33 cellular contexts compared by ENCODE assay signal in the genomic region with DNA sequence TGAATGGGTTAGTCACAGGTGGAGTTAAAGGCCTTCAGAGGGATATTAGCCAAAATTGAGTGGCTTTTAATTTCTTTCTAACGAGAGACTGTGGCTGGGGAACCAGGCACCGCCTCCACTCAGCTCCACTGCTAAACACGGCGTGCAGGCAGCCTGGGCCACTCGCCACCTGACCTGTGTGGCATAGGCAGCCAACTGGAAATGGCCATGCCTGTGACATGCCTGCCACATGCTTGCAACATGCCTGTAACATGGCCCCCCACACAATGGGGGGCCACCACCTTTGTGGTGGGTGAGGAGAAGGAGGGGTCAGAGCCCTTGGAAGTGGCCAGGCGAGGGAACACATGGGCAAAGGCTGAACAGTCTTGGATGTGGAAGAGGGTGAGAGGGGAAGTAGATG.
"Had no signal": no experiment of that assay in that cellular context is flagged by ENCODE, and none has a peak within 500 bp of the region (broad histone marks: within the 10 kb centered on the region; RNA-seq: fewer than 3 reads in every experiment).

No MANE protein-coding gene starts in this region.

- H3K36me3 Mint-ChIP-seq: activated CD8-positive, alpha-beta memory T cell treated with anti-CD3 and anti-CD28 coated beads, Interleukin-2, amount 10 ng/mL, durations not matched to agents 7 days and 5 days; activated naive CD4-positive, alpha-beta T cell treated with anti-CD3 and anti-CD28 coated beads, Interleukin-2, amount 10 ng/mL, durations not matched to agents 7 days and 5 days; activated naive CD8-positive, alpha-beta T cell; brain had no signal

- H3K9me3 Mint-ChIP-seq: activated B cell treated with CpG ODN at 0.5 μM for 24 hours; activated CD4-positive, alpha-beta memory T cell treated with anti-CD3 and anti-CD28 coated beads, Interleukin-2, amount 10 ng/mL, durations not matched to agents 7 days and 5 days; activated naive CD4-positive, alpha-beta T cell treated with anti-CD3 and anti-CD28 coated beads, Interleukin-2, amount 10 ng/mL, durations not matched to agents 7 days and 5 days; activated naive CD8-positive, alpha-beta T cell treated with anti-CD3 and anti-CD28 coated beads, Interleukin-2, amount 50 U/mL, for 24 hours had no signal

- H3K9me3 ChIP-seq: MG63, Peyer's patch, SJSA1 had no signal

- H3K4me1 Mint-ChIP-seq: activated B cell treated with CpG ODN at 0.5 μM for 24 hours; activated CD4-positive, alpha-beta memory T cell treated with anti-CD3 and anti-CD28 coated beads, Interleukin-2, amount 10 ng/mL, durations not matched to agents 7 days and 5 days; activated CD8-positive, alpha-beta memory T cell treated with anti-CD3 and anti-CD28 coated beads, Interleukin-2, amount 10 ng/mL, durations not matched to agents 7 days and 5 days; activated naive CD4-positive, alpha-beta T cell treated with anti-CD3 and anti-CD28 coated beads, Interleukin-2, amount 10 ng/mL, durations not matched to agents 7 days and 5 days; activated naive CD8-positive, alpha-beta T cell treated with anti-CD3 and anti-CD28 coated beads, Interleukin-2, amount 50 U/mL, for 24 hours had no signal

- H3K4me3 Mint-ChIP-seq: activated B cell treated with CpG ODN at 0.5 μM for 24 hours; activated CD4-positive, alpha-beta memory T cell treated with anti-CD3 and anti-CD28 coated beads, Interleukin-2, amount 10 ng/mL, durations not matched to agents 7 days and 5 days; activated CD8-positive, alpha-beta memory T cell treated with anti-CD3 and anti-CD28 coated beads, Interleukin-2, amount 10 ng/mL, durations not matched to agents 7 days and 5 days; activated naive CD4-positive, alpha-beta T cell treated with anti-CD3 and anti-CD28 coated beads, Interleukin-2, amount 10 ng/mL, durations not matched to agents 7 days and 5 days; activated naive CD8-positive, alpha-beta T cell; activated naive CD8-positive, alpha-beta T cell treated with anti-CD3 and anti-CD28 coated beads, Interleukin-2, amount 50 U/mL, for 24 hours had no signal

- H3K27ac ChIP-seq: Peyer's patch, SJSA1, VCaP had no signal

- ATAC-seq: activated CD8-positive, alpha-beta memory T cell treated with anti-CD3 and anti-CD28 coated beads, Interleukin-2, amount 10 ng/mL, durations not matched to agents 7 days and 5 days; activated naive CD8-positive, alpha-beta T cell treated with anti-CD3 and anti-CD28 coated beads, Interleukin-2, amount 50 U/mL, for 24 hours; PC-3 had no signal

- H3K27ac Mint-ChIP-seq: activated B cell treated with CpG ODN at 0.5 μM for 24 hours; activated CD4-positive, alpha-beta memory T cell treated with anti-CD3 and anti-CD28 coated beads, Interleukin-2, amount 10 ng/mL, durations not matched to agents 7 days and 5 days; activated CD8-positive, alpha-beta memory T cell treated with anti-CD3 and anti-CD28 coated beads, Interleukin-2, amount 10 ng/mL, durations not matched to agents 7 days and 5 days; activated naive CD4-positive, alpha-beta T cell treated with anti-CD3 and anti-CD28 coated beads, Interleukin-2, amount 10 ng/mL, durations not matched to agents 7 days and 5 days; activated naive CD8-positive, alpha-beta T cell; activated naive CD8-positive, alpha-beta T cell treated with anti-CD3 and anti-CD28 coated beads, Interleukin-2, amount 50 U/mL, for 24 hours had no signal

- DNase-seq: activated B cell treated with CpG ODN at 0.5 μM for 24 hours; activated CD4-positive, alpha-beta memory T cell treated with anti-CD3 and anti-CD28 coated beads, Interleukin-2, amount 10 ng/mL, durations not matched to agents 7 days and 5 days; activated CD4-positive, alpha-beta T cell treated with anti-CD3 and anti-CD28 coated beads for 4 hours; activated CD4-positive, CD25-positive, alpha-beta regulatory T cell treated with anti-CD3 and anti-CD28 coated beads, Interleukin-2, amount 50 U/mL, for 72 hours; activated CD8-positive, alpha-beta memory T cell treated with anti-CD3 and anti-CD28 coated beads for 24 hours; activated CD8-positive, alpha-beta memory T cell treated with anti-CD3 and anti-CD28 coated beads, Interleukin-2, amount 10 ng/mL, durations not matched to agents 7 days and 5 days; activated CD8-positive, alpha-beta memory T cell treated with anti-CD3 and anti-CD28 coated beads, Interleukin-2, amount 50 U/mL, for 48 hours; activated effector memory CD4-positive, alpha-beta T cell treated with Interleukin-2 at 50 U/mL for 16 hours; activated naive CD4-positive, alpha-beta T cell treated with anti-CD3 and anti-CD28 coated beads, Interleukin-2, amount 10 ng/mL, durations not matched to agents 7 days and 5 days; activated naive CD8-positive, alpha-beta T cell treated with anti-CD3 and anti-CD28 coated beads, Interleukin-2, amount 50 U/mL, for 24 hours; activated T-cell treated with anti-CD3 and anti-CD28 coated beads, Interleukin-2, amount 50 U/mL, for 48 hours; anterior cingulate cortex; central memory CD4-positive, alpha-beta T cell; MG63; NCI-H1048; NCI-H1436; NCI-H1694; NCI-H1930; NCI-H2081 treated with DMSO at 0.1 percent for 48 hours; NCI-H345; NCI-H524 treated with DMSO at 0.1 percent for 48 hours; PC-3; Peyer's patch; RPMI8226; SHP77 treated with DMSO at 0.1 percent for 48 hours; SW 1271; T-helper 1 cell; T-helper 2 cell; T-helper 9 cell had no signal

- H3K4me1 ChIP-seq: Peyer's patch, SJSA1 had no signal

- H3K36me3 ChIP-seq: MG63, Peyer's patch, SJSA1 had no signal

- H3K4me3 ChIP-seq: MG63, Peyer's patch, SJSA1 had no signal
